In genomic region chr21:37915516-37915915, GRCh38 we compare ENCODE assay signal across 14 cellular contexts. TPM values are rescaled to one million over a fixed set of nuclear protein-coding genes. Genes with fewer than 3 reads are reported as not detected.
DNase-seq lines count a peak whose midpoint lies in the region; ATAC-seq, FAIRE-seq and TF ChIP-seq lines count a peak whose summit lies in the region.
"Had no signal": no experiment of that assay in that cellular context is flagged by ENCODE, and none has a peak within 500 bp of the region (broad histone marks: within the 10 kb centered on the region; RNA-seq: fewer than 3 reads in every experiment).

No MANE protein-coding gene starts in this region.

- TF ChIP-seq RAD21 in A549 (conservative IDR thresholded peaks at IDR 0.05 in 1 of 2, IDR thresholded peaks at IDR 0.05 in 1 of 2), result no peak

- in situ Hi-C loops in astrocyte of the cerebellum (cut with HindIII; ENCODE audit: low sequenced_read_pairs), result no loop called here
- in situ Hi-C loops in transverse colon (cut with MboI; ENCODE audit: low pct_ligation_motif_present in 1 of 4, low pct_unique_long_range_greater_than_20kb in 1 of 4, low sequenced_read_pairs in 3 of 4), result no loop called here

- POLR2A ChIA-PET in A549 (lab: Yijun Ruan, JAX), result no interaction called here

- intact Hi-C loops in natural killer cell (cut with micrococcal nuclease) (no loop called here), transverse colon (cut with DNase I; ENCODE audit: low total_unique reads) (no loop called here)

- H2BK120ac ChIP-seq in mesendoderm (ENCODE audit: low read depth, low read length), result no peak overlapping the region

- H3K4me2 ChIP-seq in A549, result peak overlapping the region; percentile 98
- peak overlapping the region; percentile 29 for H3K4me2 ChIP-seq in mesendoderm (ENCODE audit: low read length)

- no peak overlapping the region for H3K27ac Mint-ChIP-seq in natural killer cell
- H3K27ac Mint-ChIP-seq: activated naive CD4-positive, alpha-beta T cell treated with anti-CD3 and anti-CD28 coated beads, Interleukin-2, amount 50 U/mL, for 24 hours had no signal

- no peaks in the 10 kb centered on the region for H3K79me1 ChIP-seq in mesendoderm (ENCODE audit: low read length)

- FAIRE-seq in A549 (lab: Jason Lieb, UNC), result no peak
- FAIRE-seq: GM18507, HTR-8/SVneo had no signal

- peaks cover 9% of the 10 kb centered on the region for H3K36me3 Mint-ChIP-seq in natural killer cell
- H3K36me3 Mint-ChIP-seq: activated naive CD4-positive, alpha-beta T cell treated with anti-CD3 and anti-CD28 coated beads, Interleukin-2, amount 50 U/mL, for 24 hours had no signal

- H3K4ac ChIP-seq in mesendoderm (ENCODE audit: low read depth, low read length), result no peak overlapping the region

- no peaks in the 10 kb centered on the region for H3K36me3 ChIP-seq in HUES48 (ENCODE audit: control insufficient read depth, insufficient read depth, low read length)
- H3K36me3 ChIP-seq in mesendoderm (ENCODE audit: control insufficient read depth, insufficient read depth, low read length), result no peaks in the 10 kb centered on the region
- H3K36me3 ChIP-seq in transverse colon, result no peaks in the 10 kb centered on the region

- no peak overlapping the region for H2AK5ac ChIP-seq in mesendoderm (ENCODE audit: low read length)

- no peak overlapping the region for H3K18ac ChIP-seq in mesendoderm (ENCODE audit: low read length)

- no peak for TF ChIP-seq POLR2A in A549 (IDR thresholded peaks at IDR 0.05; ENCODE audit: low read length)
- TF ChIP-seq POLR2A in transverse colon (IDR thresholded peaks at IDR 0.05), result no peak

- H2BK15ac ChIP-seq in mesendoderm (replicated peaks; ENCODE audit: low read depth), result no peak overlapping the region

- peaks cover 18% of the 10 kb centered on the region for H3K27me3 ChIP-seq in HUES48 (ENCODE audit: control insufficient read depth, insufficient read depth, low read length)
- H3K27me3 ChIP-seq in mesendoderm (ENCODE audit: insufficient read depth, low read length, poor library complexity), result peaks cover 9% of the 10 kb centered on the region
- H3K27me3 ChIP-seq in transverse colon, result peaks cover 84% of the 10 kb centered on the region

- H3K27me3 Mint-ChIP-seq in natural killer cell (ENCODE audit: low read depth in 2 of 2), result peaks cover 43 to 79% of the 10 kb centered on the region in 2 donors

- no peak overlapping the region for H3K56ac ChIP-seq in mesendoderm (ENCODE audit: low read length)

- CTCF ChIA-PET in A549 (lab: Yijun Ruan, JAX), result interaction anchor here (0.6 to 3.3 kb wide), 6 partner anchors 101 to 442 kb away, joined by 3 to 14 read pairs (median 4); no protein-coding TSS in a partner anchor

- H2BK5ac ChIP-seq in mesendoderm (ENCODE audit: low read length), result no peak overlapping the region

- H3K9me3 Mint-ChIP-seq in natural killer cell, result peaks cover 0 to 3% of the 10 kb centered on the region in 2 donors
- H3K9me3 Mint-ChIP-seq: activated naive CD4-positive, alpha-beta T cell treated with anti-CD3 and anti-CD28 coated beads, Interleukin-2, amount 50 U/mL, for 24 hours had no signal

- no peak for DNase-seq in A549 (ENCODE audit: low read depth in 1 of 2, low spot score in 1 of 2)
- DNase-seq in astrocyte of the cerebellum (ENCODE audit: low read depth), result no peak
- DNase-seq in mesendoderm, result peak; percentile 7
- DNase-seq in natural killer cell, result no peak
- DNase-seq in AG08396 (ENCODE audit: low spot score), result no peak
- no peak for DNase-seq in transverse colon
- DNase-seq in NCI-H146 treated with DMSO at 0.1 percent for 48 hours (lab: John Stamatoyannopoulos, UW; ENCODE audit: unreplicated experiment), result no peak
- DNase-seq: activated CD4-positive, CD25-positive, alpha-beta regulatory T cell; stimulated activated CD4-positive, alpha-beta T cell treated with anti-CD3 and anti-CD28 coated beads, Interleukin-4, amount 100 ng/mL, for 24 hours had no signal

- H3K4me3 Mint-ChIP-seq in natural killer cell, result no peak overlapping the region
- H3K4me3 Mint-ChIP-seq: activated naive CD4-positive, alpha-beta T cell treated with anti-CD3 and anti-CD28 coated beads, Interleukin-2, amount 50 U/mL, for 24 hours had no signal

- H3K27ac ChIP-seq in A549, result peak overlapping the region; percentile 90 to 91
- H3K27ac ChIP-seq in HUES48 (ENCODE audit: low read depth, low read length), result no peak overlapping the region
- no peak overlapping the region for H3K27ac ChIP-seq in mesendoderm (ENCODE audit: low read depth, low read length)
- no peak overlapping the region for H3K27ac ChIP-seq in transverse colon

- 41% methylated on average over 24 of the region's 28 CpGs for WGBS in A549 (ENCODE audit: missing lambda C conversion rate)
- WGBS in mesendoderm (ENCODE audit: extremely low coverage, insufficient coverage, low lambda C conversion rate), result no CpG with 5 or more reads among the region's 28 CpGs
- WGBS in transverse colon (ENCODE audit: low coverage in 1 of 2), 2 donors, result 19% methylated on average over 23 of the region's 28 CpGs; no CpG with 5 or more reads in 1 of the 2 donors

- TF ChIP-seq CTCF in A549 (IDR thresholded peaks at IDR 0.05) (no peak), astrocyte of the cerebellum (IDR thresholded peaks at IDR 0.05; ENCODE audit: low read depth, low read length, missing control alignments) (no peak), natural killer cell (IDR thresholded peaks at IDR 0.05) (no peak), transverse colon (IDR thresholded peaks at IDR 0.05) (no peak)

- H3K4me1 Mint-ChIP-seq in natural killer cell, result peaks cover 0 to 5% of the 10 kb centered on the region in 2 donors

- no peaks in the 10 kb centered on the region for H3K79me2 ChIP-seq in mesendoderm (ENCODE audit: control insufficient read depth, insufficient read depth, low read length)

- TF ChIP-seq EP300 in A549 (IDR thresholded peaks at IDR 0.05), result no peak
- TF ChIP-seq EP300 in transverse colon (IDR thresholded peaks at IDR 0.05; ENCODE audit: low read depth), result no peak

- peaks cover 37% of the 10 kb centered on the region for H3K4me1 ChIP-seq in A549
- peaks cover 27% of the 10 kb centered on the region for H3K4me1 ChIP-seq in HUES48 (ENCODE audit: control insufficient read depth, insufficient read depth, low read length)
- no peaks in the 10 kb centered on the region for H3K4me1 ChIP-seq in mesendoderm (ENCODE audit: control insufficient read depth, low read depth, low read length)
- H3K4me1 ChIP-seq in transverse colon, result peaks cover 0 to 13% (median 8%) of the 10 kb centered on the region in 4 donors

- H3K9ac ChIP-seq in HUES48 (ENCODE audit: low read depth, low read length), result no peak overlapping the region
- no peak overlapping the region for H3K9ac ChIP-seq in mesendoderm (ENCODE audit: low read length)

- no peak overlapping the region for H4K8ac ChIP-seq in mesendoderm (ENCODE audit: low read depth, low read length)

- H3K23ac ChIP-seq in mesendoderm (ENCODE audit: low read length), result peak overlapping the region; percentile 38

- H3K4me3 ChIP-seq in A549 (peak overlapping the region; percentile 59), HUES48 (ENCODE audit: low read depth, low read length) (peak overlapping the region; percentile 60), astrocyte of the cerebellum (ENCODE audit: low read depth, low read length) (peak overlapping the region; percentile 40), mesendoderm (ENCODE audit: low read length) (no peak overlapping the region), transverse colon (peak overlapping the region in 1 of 4 donors; percentile 9)

- ATAC-seq in A549 (no peak), natural killer cell (no peak)

- no peak overlapping the region for H4K5ac ChIP-seq in mesendoderm (ENCODE audit: low read length)

- H3K9me3 ChIP-seq in A549 (0 out of 3 replicates have a peak, but pooled peaks cover 6% of the 10 kb centered on the region), HUES48 (ENCODE audit: control insufficient read depth, insufficient read depth, low read length) (no peaks in the 10 kb centered on the region), transverse colon (no peaks in the 10 kb centered on the region)

TF ChIP-seq in A549, 52 proteins besides CTCF, POLR2A, EP300 and RAD21 (continues in another document):
- TF ChIP-seq HDAC2 (IDR thresholded peaks at IDR 0.05), result no peak
- TF ChIP-seq KDM5A (IDR thresholded peaks at IDR 0.05), result no peak
- no peak for TF ChIP-seq HEYL (CRISPR knock-in tag; IDR thresholded peaks at IDR 0.05)
- no peak for TF ChIP-seq RNF2 (IDR thresholded peaks at IDR 0.05; ENCODE audit: borderline replicate concordance, low read depth)
- TF ChIP-seq EHF (CRISPR knock-in tag; IDR thresholded peaks at IDR 0.05), result no peak
- TF ChIP-seq JUNB (IDR thresholded peaks at IDR 0.05), result no peak
- TF ChIP-seq ESRRA (IDR thresholded peaks at IDR 0.05; ENCODE audit: borderline replicate concordance, low read length), result no peak
- no peak for TF ChIP-seq ZFP36 (IDR thresholded peaks at IDR 0.05; ENCODE audit: borderline replicate concordance, partially characterized antibody)
- TF ChIP-seq NFE2L2 (conservative IDR thresholded peaks at IDR 0.05; ENCODE audit: low read length), result no peak
- no peak for TF ChIP-seq NR3C1 (IDR thresholded peaks at IDR 0.05)
- TF ChIP-seq MYC (IDR thresholded peaks at IDR 0.05; ENCODE audit: borderline replicate concordance, low read length), result no peak
- TF ChIP-seq TP53 (CRISPR knock-in tag; IDR thresholded peaks at IDR 0.05), result no peak
- TF ChIP-seq POLR2AphosphoS2 (conservative IDR thresholded peaks at IDR 0.05; ENCODE audit: low read length), result no peak
- TF ChIP-seq USF2 (IDR thresholded peaks at IDR 0.05), result no peak
- no peak for TF ChIP-seq TFCP2L1 (CRISPR knock-in tag; IDR thresholded peaks at IDR 0.05)
- TF ChIP-seq CEBPB (IDR thresholded peaks at IDR 0.05), result no peak

RNA-seq across cellular contexts. Expression of gene KCNJ6, which starts 0.7 kb away (rescaled TPM):
- 1.4 and 2.3 TPM in 2 replicates for polyA plus RNA-seq in A549 (2011; rRNA removed)
- 0.25 and 0.32 TPM in 2 replicates for polyA plus RNA-seq in A549 (2012; cell fraction: cytosol; rRNA removed)
- 0.19 and 0.27 TPM in 2 replicates for polyA plus RNA-seq in A549 (2012; cell fraction: nucleus; rRNA removed)
- 0.33 to 0.79 TPM (median 0.68 TPM) in 3 replicates for polyA plus RNA-seq in A549 (2017; fragmentation: RNase III; extraction: RNeasy Plus Mini Kit Qiagen cat#74134 plus additional on column Dnase treatment)
- polyA minus RNA-seq in A549 (2011; rRNA and poly(A)+ RNA removed), result 2.3 and 4.1 TPM in 2 replicates
- 0.13 TPM for polyA plus RNA-seq in mesendoderm (2013, experiment 1 of 2)
- polyA plus RNA-seq in mesendoderm (2013, experiment 2 of 2), result 0.13 TPM
- not detected for total RNA-seq in natural killer cell
- total RNA-seq in transverse colon, result under 1 TPM in 2 of 4 donors, not detected in 2; 0.14 to 0.16 TPM
- total RNA-seq: esophagus mucosa had no signal

Comparison
In these comparisons a context has a peak if more than half of its experiments do, and no peak if none do; other contexts are left out.
1. H3K27ac ChIP-seq: peak in A549 (2 of 2); none in HUES48 (single experiment), mesendoderm (single experiment) and transverse colon (0 of 4).